15 cellular contexts compared by ENCODE assay signal in the genomic region with DNA sequence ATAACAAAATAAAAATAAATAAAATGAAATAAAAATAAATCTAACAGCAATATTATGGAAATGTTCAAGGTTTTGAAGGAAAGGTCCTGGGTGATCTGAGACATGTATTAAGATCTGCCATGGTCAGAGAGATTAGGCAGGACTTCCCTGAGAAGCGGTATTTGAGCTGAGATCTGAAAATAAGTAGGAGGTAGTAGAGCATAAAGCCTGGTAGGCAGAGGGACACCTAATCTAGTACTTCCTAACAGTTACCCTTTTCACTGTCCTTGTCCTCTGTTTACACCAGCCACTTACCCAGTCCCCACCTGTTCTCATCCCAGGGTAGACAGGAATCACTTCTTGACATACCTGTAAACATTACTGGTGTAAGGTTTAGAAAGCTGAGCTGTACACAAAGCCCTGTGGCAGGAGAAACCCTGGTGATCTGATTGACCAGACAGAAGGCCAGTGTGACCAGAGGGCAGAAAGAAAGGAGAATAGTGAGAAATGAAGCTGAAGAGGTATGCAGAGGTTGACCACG.
DNase-seq lines count a peak whose midpoint lies in the region; ATAC-seq lines count a peak whose summit lies in the region.
"Had no signal": no experiment of that assay in that cellular context is flagged by ENCODE, and none has a peak within 500 bp of the region (broad histone marks: within the 10 kb centered on the region; RNA-seq: fewer than 3 reads in every experiment).

No MANE protein-coding gene starts in this region.

- ATAC-seq in GM21529 (IDR thresholded peaks at IDR 0.05; ENCODE audit: unreplicated experiment) = peak; percentile 34
- ATAC-seq: T-cell had no signal

- peak; percentile 13 for DNase-seq in ACHN
- peak; percentile 69 for DNase-seq in DMS53 (lab: John Stamatoyannopoulos, UW)
- peak; percentile 16 for DNase-seq in glomerular visceral epithelial cell (ENCODE audit: extremely low spot score)
- no peak for DNase-seq in activated CD4-positive, CD25-positive, alpha-beta regulatory T cell (lab: John Stamatoyannopoulos, UW)
- no peak for DNase-seq in NCI-H1436 (lab: John Stamatoyannopoulos, UW)
- no peak for DNase-seq in NCI-H345 (lab: John Stamatoyannopoulos, UW)
- DNase-seq: CD4-positive, CD25-positive, alpha-beta regulatory T cell; DMS79; H7; IMR-90; NCI-H1105 treated with DMSO at 0.1 percent for 48 hours; Peyer's patch; Right ventricle myocardium superior; T-cell had no signal

- in situ Hi-C loops in ACHN (cut with HindIII; ENCODE audit: low pct_ligation_motif_present, low pct_unique_long_range_greater_than_20kb, low sequenced_read_pairs) = no loop called here

Comparison
In these comparisons a context has a peak if more than half of its experiments do, and no peak if none do; other contexts are left out.
1. DNase-seq: peak in ACHN (single experiment), DMS53 (single experiment) and glomerular visceral epithelial cell (single experiment); none in activated CD4-positive, CD25-positive, alpha-beta regulatory T cell (0 of 4), NCI-H1436 (single experiment) and NCI-H345 (single experiment).